In genomic region chr17:39139137-39139516, GRCh38 we compare ENCODE assay signal across 1 cellular context.
TF ChIP-seq lines count a peak whose summit lies in the region.

No MANE protein-coding gene starts in this region.

TF ChIP-seq in HepG2, 621 proteins besides CTCF, POLR2A, EP300 and RAD21:
- TF ChIP-seq THAP11 (CRISPR knock-in tag; IDR thresholded peaks at IDR 0.05) (no peak), ZNF768 (CRISPR knock-in tag; IDR thresholded peaks at IDR 0.05) (0 out of 2 replicates have a peak, but pooled peaks have one; percentile 18)
